ENCODE assay signal across 19 cellular contexts in the genomic region with DNA sequence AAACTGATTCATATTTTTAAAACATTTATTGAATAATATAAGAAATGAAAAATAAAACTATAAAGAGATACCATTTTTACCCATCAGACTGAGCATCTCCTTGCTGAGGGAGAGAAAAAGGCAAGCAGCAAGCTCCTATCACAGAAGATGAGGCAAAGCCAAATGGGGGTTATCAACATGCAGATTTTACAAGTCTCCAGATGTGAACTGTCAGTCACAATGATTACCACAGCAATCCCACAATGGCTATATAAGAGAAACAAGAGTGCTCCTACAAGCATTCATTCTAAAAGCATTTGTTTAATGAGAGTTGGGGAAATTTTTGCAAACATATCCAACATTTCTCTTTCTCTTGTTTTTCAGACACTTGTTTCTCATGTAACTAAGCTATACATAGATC.
DNase-seq lines count a peak whose midpoint lies in the region; ATAC-seq and TF ChIP-seq lines count a peak whose summit lies in the region.
"Had no signal": no experiment of that assay in that cellular context is flagged by ENCODE, and none has a peak within 500 bp of the region (broad histone marks: within the 10 kb centered on the region; RNA-seq: fewer than 3 reads in every experiment).

No MANE protein-coding gene starts in this region.

- H3K27ac Mint-ChIP-seq in T-cell: no peak overlapping the region

- no peak overlapping the region for H4K5ac ChIP-seq in IMR-90 (ENCODE audit: low read depth, low read length)

- peak; percentile 24; the same call in 1 of the 2 replicates for ATAC-seq in IMR-90 (ENCODE audit: low read depth)
- no peak for ATAC-seq in T-cell (replicated peaks in 1 of 4)
- ATAC-seq: A549 had no signal

- H2BK15ac ChIP-seq in IMR-90 (ENCODE audit: low read depth, low read length): no peak overlapping the region

- H3K18ac ChIP-seq in IMR-90 (ENCODE audit: low read depth, low read length): no peak overlapping the region

- H3K27me3 ChIP-seq in AG04450 (ENCODE audit: control insufficient read depth, insufficient read depth, low read length) (no peaks in the 10 kb centered on the region), IMR-90 (ENCODE audit: control insufficient read depth, insufficient read depth, low read length) (no peaks in the 10 kb centered on the region)

- TF ChIP-seq POLR2A in IMR-90 (IDR thresholded peaks at IDR 0.05; ENCODE audit: low read depth, low read length) (no peak), erythroblast (IDR thresholded peaks at IDR 0.05; ENCODE audit: low read length) (no peak)

- no peak overlapping the region for H3K14ac ChIP-seq in IMR-90 (replicated peaks; ENCODE audit: low read depth, low read length)

- no peak overlapping the region for H3K9ac ChIP-seq in IMR-90 (ENCODE audit: low read depth, low read length)

- no peak overlapping the region for H2AK5ac ChIP-seq in IMR-90 (ENCODE audit: low read depth, low read length)

- H3K23ac ChIP-seq in IMR-90 (ENCODE audit: low read depth, low read length): no peak overlapping the region

- H3K27ac ChIP-seq in AG04450 (ENCODE audit: low read depth, low read length) (no peak overlapping the region), IMR-90 (ENCODE audit: insufficient read depth, low read length) (no peak overlapping the region)
- H3K27ac ChIP-seq: A549, C4-2B, HL-60 had no signal

- H3K27me3 Mint-ChIP-seq in T-cell: peaks cover 14 to 17% of the 10 kb centered on the region in 2 donors

- H2AK9ac ChIP-seq in IMR-90 (replicated peaks; ENCODE audit: low read depth, low read length, poor library complexity): no peak overlapping the region

- CTCF ChIA-PET in AG04450 (lab: Charles Lee): no interaction called here
- CTCF ChIA-PET in IMR-90 (lab: Yijun Ruan, JAX): interaction anchor here (0.6 to 2.5 kb wide), 3 partner anchors 11 to 465 kb away, joined by 3 to 8 read pairs (median 3); no protein-coding TSS in a partner anchor
- CTCF ChIA-PET in T-cell (lab: Charles Lee): no interaction called here

- no peaks in the 10 kb centered on the region for H4K20me1 ChIP-seq in IMR-90 (ENCODE audit: insufficient read depth, low read length)

- H4K91ac ChIP-seq in IMR-90 (ENCODE audit: insufficient read depth, low read depth, low read length): no peak overlapping the region

- H2AFZ ChIP-seq in IMR-90 (replicated peaks; ENCODE audit: low read length, poor library complexity): no peak overlapping the region

- no peak overlapping the region for H3K4me3 ChIP-seq in AG04450 (ENCODE audit: low read depth, low read length)
- no peak overlapping the region for H3K4me3 ChIP-seq in IMR-90 (ENCODE audit: insufficient read depth, low read depth, low read length)
- H3K4me3 ChIP-seq: A549 had no signal

- intact Hi-C loops in IMR-90 (cut with micrococcal nuclease): no loop called here

- H3K4me2 ChIP-seq in IMR-90 (ENCODE audit: low read depth, low read length): no peak overlapping the region
- H3K4me2 ChIP-seq: A549 had no signal

- H3K9me3 ChIP-seq in AG04450 (ENCODE audit: control insufficient read depth, insufficient read depth, low read length) (no peaks in the 10 kb centered on the region; the same call in 1 of the 2 replicates), IMR-90 (ENCODE audit: control insufficient read depth, insufficient read depth, low read length) (no peaks in the 10 kb centered on the region)
- H3K9me3 ChIP-seq: A549 had no signal

- no peak overlapping the region for H2BK120ac ChIP-seq in IMR-90 (ENCODE audit: low read depth, low read length)

- H2BK5ac ChIP-seq in IMR-90 (ENCODE audit: low read depth, low read length, poor library complexity, severe bottlenecking): no peak overlapping the region

- peaks cover 0 to 4% of the 10 kb centered on the region in 2 experiments; a peak in 2 of 4 replicates for H3K79me1 ChIP-seq in IMR-90 (ENCODE audit: low read depth in 1 of 2, low read length in 2 of 2)

- no peak for TF ChIP-seq CTCF in AG04450 (IDR thresholded peaks at IDR 0.05; ENCODE audit: low read depth, low read length)
- TF ChIP-seq CTCF in IMR-90 (conservative IDR thresholded peaks at IDR 0.05; ENCODE audit: low read depth, low read length): no peak

- dilution Hi-C loops in IMR-90 (cut with HindIII; ENCODE audit: low sequenced_read_pairs, unreplicated experiment): no loop called here

- in situ Hi-C loops in IMR-90 (cut with MboI; ENCODE audit: low sequenced_read_pairs): no loop called here

- H3K4me1 ChIP-seq in IMR-90 (ENCODE audit: control insufficient read depth, insufficient read depth, low read length): peaks cover 3% of the 10 kb centered on the region; the same call in 1 of the 2 replicates

- POLR2A ChIA-PET in AG04450 (lab: Yijun Ruan, JAX): interaction anchor here (0.6 to 1.5 kb wide), 2 partner anchors 36 to 37 kb away, joined by 4 to 5 read pairs; no protein-coding TSS in a partner anchor
- POLR2A ChIA-PET in IMR-90 (lab: Charles Lee; ENCODE audit: unreplicated experiment): no interaction called here
- POLR2A ChIA-PET in T-cell (lab: Charles Lee): no interaction called here

- H3K36me3 Mint-ChIP-seq in T-cell: no peaks in the 10 kb centered on the region

- no TSS peak for BruUV-seq in IMR-90 (replicated peaks; lab: Mats Ljungman, UMichigan)

- no peak overlapping the region for H3K4ac ChIP-seq in IMR-90 (ENCODE audit: low read depth, low read length)

- H3K56ac ChIP-seq in IMR-90 (ENCODE audit: extremely low read depth, insufficient read depth, low read length): no peak overlapping the region

- DNase-seq in AG04450 (ENCODE audit: low read depth, low spot score) (peak; percentile 8), IMR-90 (peak; percentile 27), erythroblast (lab: John Stamatoyannopoulos, UW) (peak; percentile 7 to 28), myocyte (ENCODE audit: low read depth) (peak; percentile 33), T-cell (no peak), activated gamma-delta T cell treated with Interleukin-2 at 50 U/mL for 16 hours (no peak)
- DNase-seq in central memory CD4-positive, alpha-beta T cell: no peak
- DNase-seq: DND-41, H7, Kasumi-1, NCI-H1092 treated with DMSO at 0.1 percent for 48 hours, NCI-H2081 treated with DMSO at 0.1 percent for 48 hours, NCI-H748 treated with DMSO at 0.1 percent for 48 hours, OCI-M1, RPMI8226, SIG-M5 had no signal

- H3K36me3 ChIP-seq in IMR-90 (ENCODE audit: control insufficient read depth, insufficient read depth, low read length): no peaks in the 10 kb centered on the region

- no peaks in the 10 kb centered on the region for H3K4me1 Mint-ChIP-seq in T-cell

- no peak for TF ChIP-seq RAD21 in IMR-90 (IDR thresholded peaks at IDR 0.05; ENCODE audit: low read length)

- no peaks in the 10 kb centered on the region for H3K9me3 Mint-ChIP-seq in T-cell

- no peak overlapping the region for H3K4me3 Mint-ChIP-seq in T-cell

- H3K9me1 ChIP-seq in IMR-90 (ENCODE audit: insufficient read depth, low read length): no peaks in the 10 kb centered on the region

- no peak overlapping the region for H4K8ac ChIP-seq in IMR-90 (ENCODE audit: low read depth in 2 of 2, low read length in 2 of 2)

- H2BK20ac ChIP-seq in IMR-90 (ENCODE audit: low read depth, low read length): no peak overlapping the region

TF ChIP-seq in IMR-90, 13 proteins besides CTCF, POLR2A, EP300 and RAD21:
- TF ChIP-seq MAFK (IDR thresholded peaks at IDR 0.05; ENCODE audit: low read depth, low read length): no peak
- TF ChIP-seq RCOR1 (IDR thresholded peaks at IDR 0.05; ENCODE audit: insufficient replicate concordance, low read length): no peak
- no peak for TF ChIP-seq ELK1 (IDR thresholded peaks at IDR 0.05; ENCODE audit: borderline replicate concordance, low read depth, low read length)
- no peak for TF ChIP-seq FOS (IDR thresholded peaks at IDR 0.05; ENCODE audit: low read depth, low read length)

Comparison
In these comparisons a context has a peak if more than half of its experiments do, and no peak if none do; other contexts are left out.
1. DNase-seq: peak in AG04450 (single experiment), IMR-90 (single experiment), erythroblast (2 of 2) and myocyte (single experiment); none in central memory CD4-positive, alpha-beta T cell (single experiment), T-cell (0 of 34) and activated gamma-delta T cell treated with Interleukin-2 at 50 U/mL for 16 hours (single experiment).